ENCODE assay signal across 28 cellular contexts in the genomic region with DNA sequence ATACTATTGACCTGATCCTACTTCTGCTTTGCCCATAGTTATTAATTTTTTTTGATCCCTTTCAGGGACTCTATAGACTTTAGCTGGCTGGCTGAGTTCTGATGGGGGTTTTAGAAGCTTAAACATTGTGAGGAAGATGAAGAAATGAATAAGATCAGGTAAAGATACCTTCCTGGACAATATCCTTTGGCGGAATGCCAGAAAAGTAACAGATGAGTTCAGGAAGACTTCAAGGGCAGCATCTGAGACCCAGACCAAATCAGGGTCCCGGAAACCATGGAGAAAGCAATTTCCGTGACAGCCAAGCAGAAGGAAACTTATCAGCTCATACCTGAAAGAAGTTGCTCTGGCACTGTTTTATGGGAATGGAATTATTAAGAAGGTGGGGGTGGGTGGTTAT.
A peak's percentile ranks its signal among the peaks of the same experiment; 100 is the strongest.
DNase-seq lines count a peak whose midpoint lies in the region; ATAC-seq, FAIRE-seq and TF ChIP-seq lines count a peak whose summit lies in the region.
"Had no signal": no experiment of that assay in that cellular context is flagged by ENCODE, and none has a peak within 500 bp of the region (broad histone marks: within the 10 kb centered on the region; RNA-seq: fewer than 3 reads in every experiment).

No MANE protein-coding gene starts in this region.

- H3K4me2 ChIP-seq in K562 (ENCODE audit: insufficient read depth, low read length), result no peak overlapping the region

- no peak for TF ChIP-seq EP300 in K562 (IDR thresholded peaks at IDR 0.05; ENCODE audit: low read length)

- no peak for ATAC-seq in CD4-positive, CD25-positive, alpha-beta regulatory T cell (ENCODE audit: low read depth in 2 of 2)
- no peak for ATAC-seq in K562
- ATAC-seq: Panc1 had no signal

- TF ChIP-seq RAD21 in K562 (CRISPR knock-in tag; conservative IDR thresholded peaks at IDR 0.05 in 1 of 2, IDR thresholded peaks at IDR 0.05 in 1 of 2), result no peak

- no peaks in the 10 kb centered on the region for H3K36me3 ChIP-seq in CD4-positive, CD25-positive, alpha-beta regulatory T cell (ENCODE audit: control insufficient read depth, insufficient read depth, low read length)
- H3K36me3 ChIP-seq in SJCRH30 (no peaks in the 10 kb centered on the region), K562 (ENCODE audit: control insufficient read depth, insufficient read depth, low read length) (no peaks in the 10 kb centered on the region), left ventricle myocardium inferior (no peaks in the 10 kb centered on the region)
- H3K36me3 ChIP-seq: breast epithelium had no signal

- WGBS in K562 (ENCODE audit: insufficient coverage, low coverage, missing lambda C conversion rate), result 23% methylated on average over 3 of the region's 3 CpGs

- peaks cover 19% of the 10 kb centered on the region for H3K4me1 ChIP-seq in CD4-positive, CD25-positive, alpha-beta regulatory T cell (ENCODE audit: control insufficient read depth, insufficient read depth, low read length, poor library complexity, severe bottlenecking)
- peaks cover 35% of the 10 kb centered on the region for H3K4me1 ChIP-seq in SJCRH30
- peaks cover 0 to 8% of the 10 kb centered on the region in 2 experiments; a peak in 2 of 5 replicates for H3K4me1 ChIP-seq in K562 (replicated peaks in 1 of 2; ENCODE audit: control insufficient read depth in 2 of 2, insufficient read depth in 2 of 2, low read length in 2 of 2)
- peaks cover 6% of the 10 kb centered on the region for H3K4me1 ChIP-seq in left ventricle myocardium inferior
- H3K4me1 ChIP-seq: breast epithelium had no signal

- no peak for TF ChIP-seq POLR2A in K562 (conservative IDR thresholded peaks at IDR 0.05)

- H3K27ac Mint-ChIP-seq in T-helper 2 cell treated with Interferon-gamma antibody and Interleukin-4, amounts not matched to agents 5 μg/mL and 100 μg/mL, for 36 hours, result peak overlapping the region; percentile 70
- peak overlapping the region in 2 of 3 donors; percentile 56 for H3K27ac Mint-ChIP-seq in CD4-positive, CD25-positive, alpha-beta regulatory T cell
- H3K27ac Mint-ChIP-seq: mesothelial cell of epicardium, type B pancreatic cell had no signal

- CTCF ChIA-PET in K562 (lab: Yijun Ruan, JAX; ENCODE audit: low intra/inter-chr PET ratio), result no interaction called here

- H3K36me3 Mint-ChIP-seq in T-helper 2 cell treated with Interferon-gamma antibody and Interleukin-4, amounts not matched to agents 5 μg/mL and 100 μg/mL, for 36 hours (ENCODE audit: low read depth), result peaks cover 12% of the 10 kb centered on the region
- peaks cover 3% of the 10 kb centered on the region for H3K36me3 Mint-ChIP-seq in CD4-positive, CD25-positive, alpha-beta regulatory T cell
- H3K36me3 Mint-ChIP-seq: mesothelial cell of epicardium, naive B cell, type B pancreatic cell had no signal

- no peaks in the 10 kb centered on the region for H3K79me2 ChIP-seq in K562 (ENCODE audit: control insufficient read depth, insufficient read depth, low read length)

- TF ChIP-seq CTCF in K562 (IDR thresholded peaks at IDR 0.05 in 2 of 3, conservative IDR thresholded peaks at IDR 0.05 in 1 of 3; ENCODE audit: insufficient read depth in 2 of 3, low read depth in 1 of 3, low read length in 3 of 3) (no peak), left ventricle myocardium inferior (IDR thresholded peaks at IDR 0.05; ENCODE audit: borderline replicate concordance) (no peak)

- no peak for DNase-seq in T-helper 2 cell treated with Interferon-gamma antibody and Interleukin-4, amounts not matched to agents 5 μg/mL and 100 μg/mL, for 36 hours (ENCODE audit: low spot score)
- DNase-seq in T-helper 2 cell, result no peak
- no peak for DNase-seq in CD4-positive, CD25-positive, alpha-beta regulatory T cell
- DNase-seq in SJCRH30, result no peak
- no peak for DNase-seq in K562 (ENCODE audit: extremely low read depth in 1 of 4, low spot score in 3 of 4)
- no peak for DNase-seq in NCI-H2227 treated with DMSO at 0.1 percent for 48 hours (lab: John Stamatoyannopoulos, UW)
- no peak for DNase-seq in HTR-8/SVneo (ENCODE audit: insufficient read length, low spot score)
- no peak for DNase-seq in left ventricle myocardium inferior
- DNase-seq: activated CD4-positive, CD25-positive, alpha-beta regulatory T cell treated with anti-CD3 and anti-CD28 coated beads, Interleukin-2, amount 50 U/mL, for 72 hours; AML-193; effector CD4-positive, alpha-beta T cell; erythroblast; GDM1; glutamatergic neuron; IMR-90; kidney; naive B cell; NCI-H1092 treated with DMSO at 0.1 percent for 48 hours; NCI-H187; NCI-H524 treated with DMSO at 0.1 percent for 48 hours; substantia nigra had no signal

- in situ Hi-C loops in K562 (cut with MboI), result loop anchor here (5.0 to 10.0 kb wide), 2 partner anchors 144 to 911 kb away; no protein-coding TSS in a partner anchor

- peaks cover 71% of the 10 kb centered on the region for H3K4me1 Mint-ChIP-seq in T-helper 2 cell treated with Interferon-gamma antibody and Interleukin-4, amounts not matched to agents 5 μg/mL and 100 μg/mL, for 36 hours (ENCODE audit: low read depth)
- H3K4me1 Mint-ChIP-seq in CD4-positive, CD25-positive, alpha-beta regulatory T cell, result peaks cover 19 to 45% (median 25%) of the 10 kb centered on the region in 4 donors

- H4K20me1 ChIP-seq in K562 (replicated peaks; ENCODE audit: control insufficient read depth, insufficient read depth, low read length), result no peaks in the 10 kb centered on the region

- H3K27ac ChIP-seq in CD4-positive, CD25-positive, alpha-beta regulatory T cell (ENCODE audit: insufficient read depth, low read length, poor library complexity, severe bottlenecking), result no peak overlapping the region
- peak overlapping the region; percentile 71 for H3K27ac ChIP-seq in SJCRH30
- H3K27ac ChIP-seq in K562 (ENCODE audit: extremely low read depth, low read depth, low read length), result no peak overlapping the region
- no peak overlapping the region for H3K27ac ChIP-seq in left ventricle myocardium inferior (replicated peaks)
- H3K27ac ChIP-seq: breast epithelium had no signal

- peaks cover 4% of the 10 kb centered on the region for H3K9me3 Mint-ChIP-seq in T-helper 2 cell treated with Interferon-gamma antibody and Interleukin-4, amounts not matched to agents 5 μg/mL and 100 μg/mL, for 36 hours
- H3K9me3 Mint-ChIP-seq in CD4-positive, CD25-positive, alpha-beta regulatory T cell, result peaks cover 0 to 5% (median 0%) of the 10 kb centered on the region in 7 donors
- H3K9me3 Mint-ChIP-seq: naive B cell, type B pancreatic cell had no signal

- peak overlapping the region; percentile 14 for H3K4me3 Mint-ChIP-seq in T-helper 2 cell treated with Interferon-gamma antibody and Interleukin-4, amounts not matched to agents 5 μg/mL and 100 μg/mL, for 36 hours
- H3K4me3 Mint-ChIP-seq in CD4-positive, CD25-positive, alpha-beta regulatory T cell, result no peak overlapping the region
- H3K4me3 Mint-ChIP-seq: mesothelial cell of epicardium, naive B cell, type B pancreatic cell had no signal

- H3K4me3 ChIP-seq in CD4-positive, CD25-positive, alpha-beta regulatory T cell (ENCODE audit: low read depth, low read length), result no peak overlapping the region
- H3K4me3 ChIP-seq in SJCRH30 (no peak overlapping the region), K562 (no peak overlapping the region), left ventricle myocardium inferior (no peak overlapping the region)
- H3K4me3 ChIP-seq: breast epithelium, skin epidermis had no signal

- H3K9ac ChIP-seq in K562 (ENCODE audit: insufficient read depth in 1 of 2, low read depth in 2 of 2, low read length in 2 of 2), result no peak overlapping the region

- no peaks in the 10 kb centered on the region for H3K27me3 Mint-ChIP-seq in T-helper 2 cell treated with Interferon-gamma antibody and Interleukin-4, amounts not matched to agents 5 μg/mL and 100 μg/mL, for 36 hours (ENCODE audit: low read depth)
- peaks cover 4% of the 10 kb centered on the region for H3K27me3 Mint-ChIP-seq in CD4-positive, CD25-positive, alpha-beta regulatory T cell

- FAIRE-seq in K562 (lab: Jason Lieb, UNC) (no peak), HTR-8/SVneo (lab: Jason Lieb, UNC) (no peak)
- FAIRE-seq: A204.1, H1, kidney had no signal

- intact Hi-C loops in K562 (cut with micrococcal nuclease), result loop anchor here (10.0 kb wide), 1 partner anchor 1101 kb away; no protein-coding TSS in a partner anchor
- intact Hi-C loops in left ventricle myocardium inferior (cut with micrococcal nuclease), result loop anchor here (10.0 kb wide), 1 partner anchor 131 kb away; a partner anchor contains a TSS

- no peaks in the 10 kb centered on the region for H3K9me1 ChIP-seq in K562 (ENCODE audit: control insufficient read depth, insufficient read depth, low read length)

- POLR2A ChIA-PET in K562 (lab: Yijun Ruan, JAX), result interaction anchor here (0.5 to 1.3 kb wide), 3 partner anchors 14 to 59 kb away, joined by 3 to 6 read pairs (median 3); no protein-coding TSS in a partner anchor

- H2AFZ ChIP-seq in K562 (ENCODE audit: low read depth, low read length), result no peak overlapping the region

- no peaks in the 10 kb centered on the region for H3K27me3 ChIP-seq in CD4-positive, CD25-positive, alpha-beta regulatory T cell (ENCODE audit: control insufficient read depth, insufficient read depth, low read length)
- H3K27me3 ChIP-seq in SJCRH30 (no peaks in the 10 kb centered on the region), K562 (ENCODE audit: control insufficient read depth in 2 of 2, insufficient read depth in 2 of 2, low read length in 2 of 2) (peaks cover 2 to 4% of the 10 kb centered on the region in 2 experiments; a peak in 1 of 5 replicates), left ventricle myocardium inferior (ENCODE audit: low read depth) (no peaks in the 10 kb centered on the region)
- H3K27me3 ChIP-seq: breast epithelium had no signal

- no TSS peak for BruUV-seq in K562 (replicated peaks; lab: Mats Ljungman, UMichigan)

- H3K9me3 ChIP-seq in CD4-positive, CD25-positive, alpha-beta regulatory T cell (ENCODE audit: control insufficient read depth in 2 of 2, low read length in 2 of 2), result no peaks in the 10 kb centered on the region
- H3K9me3 ChIP-seq in SJCRH30 (replicated peaks) (peaks cover 13% of the 10 kb centered on the region), K562 (replicated peaks; ENCODE audit: control insufficient read depth, insufficient read depth, low read depth, low read length) (no peaks in the 10 kb centered on the region), left ventricle myocardium inferior (replicated peaks) (no peaks in the 10 kb centered on the region)
- H3K9me3 ChIP-seq: breast epithelium had no signal

TF ChIP-seq in K562, 482 proteins besides CTCF, POLR2A, EP300 and RAD21:
- TF ChIP-seq NFIC (IDR thresholded peaks at IDR 0.05), result peak; percentile 72
- TF ChIP-seq RUNX1 (IDR thresholded peaks at IDR 0.05; ENCODE audit: low read depth), result no peak
- TF ChIP-seq MECOM (CRISPR knock-in tag; IDR thresholded peaks at IDR 0.05), result no peak
- no peak for TF ChIP-seq RFX5 (IDR thresholded peaks at IDR 0.05; ENCODE audit: low read depth, low read length)
